Comparison of ENCODE assay signal across 21 cellular contexts in genomic region chr20:3383878-3384495, GRCh38. TPM values are rescaled to one million over a fixed set of nuclear protein-coding genes. Genes with fewer than 3 reads are reported as not detected.
DNase-seq lines count a peak whose midpoint lies in the region; FAIRE-seq and TF ChIP-seq lines count a peak whose summit lies in the region.
"Had no signal": no experiment of that assay in that cellular context is flagged by ENCODE, and none has a peak within 500 bp of the region (broad histone marks: within the 10 kb centered on the region; RNA-seq: fewer than 3 reads in every experiment).

No MANE protein-coding gene starts in this region.

- peak; percentile 23 for FAIRE-seq in GM12891 (lab: Jason Lieb, UNC)
- FAIRE-seq: endometrium, GM12892 had no signal

- H3K4me3 Mint-ChIP-seq in activated T-helper 1 cell treated with anti-CD3 and anti-CD28 coated beads, Interleukin-12 subunit alpha, Interleukin-12 subunit beta, Interleukin-2, Interleukin-4 antibody, amounts not matched to agents 30 ng/mL and 10 ng/mL and 1 ng/mL, durations not matched to agents 14 hours and 24 hours and 36 hours: peak overlapping the region; percentile 12
- H3K4me3 Mint-ChIP-seq: brain had no signal

- peaks cover 2% of the 10 kb centered on the region for H3K36me3 Mint-ChIP-seq in activated T-helper 1 cell treated with anti-CD3 and anti-CD28 coated beads, Interleukin-12 subunit alpha, Interleukin-12 subunit beta, Interleukin-2, Interleukin-4 antibody, amounts not matched to agents 30 ng/mL and 10 ng/mL and 1 ng/mL, durations not matched to agents 14 hours and 24 hours and 36 hours (ENCODE audit: low read depth)

- TF ChIP-seq POLR2A in GM12891 (IDR thresholded peaks at IDR 0.05; ENCODE audit: low read depth, low read length): no peak

- intact Hi-C loops in activated T-helper 1 cell treated with anti-CD3 and anti-CD28 coated beads, Interleukin-12 subunit alpha, Interleukin-12 subunit beta, Interleukin-2, Interleukin-4 antibody, amounts not matched to agents 30 ng/mL and 10 ng/mL and 1 ng/mL, durations not matched to agents 14 hours and 24 hours and 36 hours (cut with micrococcal nuclease): loop anchor here (1.0 kb wide), 2 partner anchors 24 to 36 kb away; no protein-coding TSS in a partner anchor

- H3K4me1 Mint-ChIP-seq in activated T-helper 1 cell treated with anti-CD3 and anti-CD28 coated beads, Interleukin-12 subunit alpha, Interleukin-12 subunit beta, Interleukin-2, Interleukin-4 antibody, amounts not matched to agents 30 ng/mL and 10 ng/mL and 1 ng/mL, durations not matched to agents 14 hours and 24 hours and 36 hours (ENCODE audit: low read depth): peaks cover 17% of the 10 kb centered on the region

- peak overlapping the region; percentile 49 for H3K27ac Mint-ChIP-seq in activated T-helper 1 cell treated with anti-CD3 and anti-CD28 coated beads, Interleukin-12 subunit alpha, Interleukin-12 subunit beta, Interleukin-2, Interleukin-4 antibody, amounts not matched to agents 30 ng/mL and 10 ng/mL and 1 ng/mL, durations not matched to agents 14 hours and 24 hours and 36 hours
- H3K27ac Mint-ChIP-seq: brain had no signal

- peak; percentile 60 for DNase-seq in activated CD8-positive, alpha-beta memory T cell treated with anti-CD3 and anti-CD28 coated beads, Interleukin-2, amount 50 U/mL, for 48 hours
- DNase-seq in activated CD8-positive, alpha-beta memory T cell treated with anti-CD3 and anti-CD28 coated beads, Interleukin-2, amount 50 U/mL, for 4 hours: no peak
- no peak for DNase-seq in GM12891 (ENCODE audit: insufficient read length, low spot score)
- DNase-seq in activated T-helper 1 cell treated with anti-CD3 and anti-CD28 coated beads, Interleukin-12 subunit alpha, Interleukin-12 subunit beta, Interleukin-2, Interleukin-4 antibody, amounts not matched to agents 30 ng/mL and 10 ng/mL and 1 ng/mL, durations not matched to agents 14 hours and 24 hours and 36 hours (ENCODE audit: low spot score): no peak
- DNase-seq in stimulated activated CD4-positive, alpha-beta T cell treated with anti-CD3 and anti-CD28 coated beads, TNF-alpha, amount 100 ng/mL, for 48 hours (ENCODE audit: low read depth in 3 of 3): peak; percentile 25 to 40 (median 33)
- DNase-seq in cortex of kidney (lab: John Stamatoyannopoulos, UW): no peak
- DNase-seq in middle frontal gyrus (ENCODE audit: extremely low spot score, low spot score): no peak
- DNase-seq in NCI-H2107 (lab: John Stamatoyannopoulos, UW): no peak
- DNase-seq: colonic mucosa, DMS153, GDM1, HCEC 1CT, head of caudate nucleus, left ventricle myocardium inferior, NCI-H1105, NCI-H524, psoas muscle, T1000 had no signal

- peaks cover 8% of the 10 kb centered on the region for H3K9me3 Mint-ChIP-seq in activated T-helper 1 cell treated with anti-CD3 and anti-CD28 coated beads, Interleukin-12 subunit alpha, Interleukin-12 subunit beta, Interleukin-2, Interleukin-4 antibody, amounts not matched to agents 30 ng/mL and 10 ng/mL and 1 ng/mL, durations not matched to agents 14 hours and 24 hours and 36 hours

- no peaks in the 10 kb centered on the region for H3K27me3 Mint-ChIP-seq in activated T-helper 1 cell treated with anti-CD3 and anti-CD28 coated beads, Interleukin-12 subunit alpha, Interleukin-12 subunit beta, Interleukin-2, Interleukin-4 antibody, amounts not matched to agents 30 ng/mL and 10 ng/mL and 1 ng/mL, durations not matched to agents 14 hours and 24 hours and 36 hours (ENCODE audit: insufficient read depth)
- H3K27me3 Mint-ChIP-seq: brain had no signal

TF ChIP-seq in GM12891, 5 proteins besides CTCF, POLR2A, EP300 and RAD21:
- TF ChIP-seq TAF1 (IDR thresholded peaks at IDR 0.05; ENCODE audit: low read depth, low read length) (no peak), SPI1 (IDR thresholded peaks at IDR 0.05; ENCODE audit: low read depth, low read length) (no peak), PAX5 (IDR thresholded peaks at IDR 0.05; ENCODE audit: insufficient read depth, low read length, severe bottlenecking) (no peak), POU2F2 (IDR thresholded peaks at IDR 0.05; ENCODE audit: low read depth, low read length) (no peak), POLR2AphosphoS5 (IDR thresholded peaks at IDR 0.05; ENCODE audit: low read depth, low read length) (no peak)

RNA-seq across cellular contexts. Expression of gene DNAAF9, which starts 23.5 kb away (rescaled TPM):
- polyA plus RNA-seq in GM12891 (2012; ENCODE audit: low read depth, missing spikeins): 0.63 TPM
- total RNA-seq in activated T-helper 1 cell treated with anti-CD3 and anti-CD28 coated beads, Interleukin-12 subunit alpha, Interleukin-12 subunit beta, Interleukin-2, Interleukin-4 antibody, amounts not matched to agents 30 ng/mL and 10 ng/mL and 1 ng/mL, durations not matched to agents 14 hours and 24 hours and 36 hours: 0.78 and 0.98 TPM in 2 replicates

Comparison
In these comparisons a context has a peak if more than half of its experiments do, and no peak if none do; other contexts are left out.
1. DNase-seq: peak in activated CD8-positive, alpha-beta memory T cell treated with anti-CD3 and anti-CD28 coated beads, Interleukin-2, amount 50 U/mL, for 48 hours (single experiment) and stimulated activated CD4-positive, alpha-beta T cell treated with anti-CD3 and anti-CD28 coated beads, TNF-alpha, amount 100 ng/mL, for 48 hours (3 of 3); none in activated CD8-positive, alpha-beta memory T cell treated with anti-CD3 and anti-CD28 coated beads, Interleukin-2, amount 50 U/mL, for 4 hours (single experiment), GM12891 (single experiment), activated T-helper 1 cell treated with anti-CD3 and anti-CD28 coated beads, Interleukin-12 subunit alpha, Interleukin-12 subunit beta, Interleukin-2, Interleukin-4 antibody, amounts not matched to agents 30 ng/mL and 10 ng/mL and 1 ng/mL, durations not matched to agents 14 hours and 24 hours and 36 hours (single experiment), cortex of kidney (single experiment), middle frontal gyrus (single experiment) and NCI-H2107 (single experiment).